ENCODE assay signal across 8 cellular contexts in the genomic region with DNA sequence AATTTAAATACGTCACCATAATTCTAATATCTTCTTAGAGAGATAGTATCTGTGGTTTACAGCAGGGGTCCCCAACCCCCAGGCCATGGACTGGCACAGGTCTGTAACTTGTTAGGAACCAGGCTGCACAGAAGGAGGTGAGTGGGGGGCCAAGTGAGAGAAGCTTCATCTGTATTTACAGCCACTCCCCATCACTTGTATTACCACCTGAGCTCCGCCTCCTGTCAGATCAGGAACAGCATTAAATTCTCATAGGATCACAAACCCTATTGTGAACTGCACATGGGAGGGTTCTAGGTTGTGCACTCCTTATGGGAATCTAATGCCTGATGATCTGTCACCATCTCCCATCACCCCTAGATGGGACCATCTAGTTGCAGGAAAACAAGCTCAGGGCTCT.
"Had no signal": no experiment of that assay in that cellular context is flagged by ENCODE, and none has a peak within 500 bp of the region (broad histone marks: within the 10 kb centered on the region; RNA-seq: fewer than 3 reads in every experiment).

No MANE protein-coding gene starts in this region.

- H3K27ac Mint-ChIP-seq: IgD-negative memory B cell had no signal

- H3K27ac ChIP-seq: HL-60, KMS-11 had no signal

- H3K4me1 Mint-ChIP-seq: IgD-negative memory B cell had no signal

- H3K4me3 ChIP-seq: K562 had no signal

- DNase-seq: IMR-90, KBM-7, KG1 had no signal

- ATAC-seq: HepG2, K562 had no signal
